ENCODE assay signal across 22 cellular contexts in the genomic region with DNA sequence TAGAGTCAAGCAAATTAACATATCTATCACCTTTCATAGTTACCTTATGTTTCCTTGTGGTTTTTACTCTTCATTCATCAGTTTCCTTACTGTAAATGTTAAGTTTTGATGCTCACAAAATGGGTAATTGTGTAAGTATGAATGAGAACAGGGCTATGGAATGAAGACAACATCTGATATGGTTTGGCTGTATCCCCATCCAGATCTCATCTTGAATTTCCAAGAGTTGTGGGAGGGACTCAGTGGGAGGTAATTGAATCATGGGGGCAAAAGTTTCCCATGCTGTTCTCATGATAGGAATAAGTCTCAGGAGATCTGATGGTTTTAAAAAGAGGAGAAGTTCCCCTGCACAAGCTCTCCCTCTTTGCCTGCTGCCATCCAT.
DNase-seq lines count a peak whose midpoint lies in the region; ATAC-seq and TF ChIP-seq lines count a peak whose summit lies in the region.
"Had no signal": no experiment of that assay in that cellular context is flagged by ENCODE, and none has a peak within 500 bp of the region (broad histone marks: within the 10 kb centered on the region; RNA-seq: fewer than 3 reads in every experiment).

No MANE protein-coding gene starts in this region.

- H3K4me1 ChIP-seq in tibial artery = no peaks in the 10 kb centered on the region
- H3K4me1 ChIP-seq: uterus had no signal

- H3K4me3 Mint-ChIP-seq in nephron = no peak overlapping the region
- H3K4me3 Mint-ChIP-seq: CD8-positive, alpha-beta memory T cell; mesothelial cell of epicardium; neural progenitor cell had no signal

- ATAC-seq in HG03025 (IDR thresholded peaks at IDR 0.05; ENCODE audit: low FRiP score, unreplicated experiment) (no peak), HG02642 (IDR thresholded peaks at IDR 0.05; ENCODE audit: poor library complexity, unreplicated experiment) (no peak)

- H3K9me3 Mint-ChIP-seq in nephron = peaks cover 18% of the 10 kb centered on the region
- H3K9me3 Mint-ChIP-seq: neural progenitor cell had no signal

- no peaks in the 10 kb centered on the region for H3K36me3 ChIP-seq in tibial artery
- H3K36me3 ChIP-seq: neural progenitor cell, uterus had no signal

- H3K27me3 ChIP-seq in tibial artery = no peaks in the 10 kb centered on the region
- H3K27me3 ChIP-seq: neural progenitor cell, uterus had no signal

- H3K4me3 ChIP-seq in AG10803 (ENCODE audit: low read length) = no peak overlapping the region
- no peak overlapping the region for H3K4me3 ChIP-seq in cardiac fibroblast (replicated peaks in 1 of 2; ENCODE audit: low read depth in 2 of 2, low read length in 2 of 2)
- no peak overlapping the region for H3K4me3 ChIP-seq in tibial artery
- H3K4me3 ChIP-seq: coronary artery, neural progenitor cell, uterus had no signal

- H3K36me3 Mint-ChIP-seq in nephron (ENCODE audit: low read depth) = no peaks in the 10 kb centered on the region
- H3K36me3 Mint-ChIP-seq: CD8-positive, alpha-beta memory T cell; mesothelial cell of epicardium; neural progenitor cell had no signal

- H3K4me1 Mint-ChIP-seq in nephron = peaks cover 46% of the 10 kb centered on the region
- H3K4me1 Mint-ChIP-seq: CD8-positive, alpha-beta memory T cell; neural progenitor cell had no signal

- intact Hi-C loops in tibial artery (cut with DNase I; ENCODE audit: low total_unique reads) = no loop called here

- H3K27ac ChIP-seq in tibial artery = no peak overlapping the region
- H3K27ac ChIP-seq: coronary artery, neural progenitor cell, uterus, VCaP had no signal

- DNase-seq in AG10803 (ENCODE audit: low read depth) (peak; percentile 97), M059J (ENCODE audit: low read depth) (peak; percentile 20), cardiac fibroblast (ENCODE audit: low read depth in 2 of 2) (peak; percentile 34 to 62), tibial artery (no peak), NCI-H146 treated with DMSO at 0.1 percent for 48 hours (lab: John Stamatoyannopoulos, UW; ENCODE audit: unreplicated experiment) (no peak)
- DNase-seq: activated CD4-positive, alpha-beta T cell treated with anti-CD3 and anti-CD28 coated beads, Interleukin-2, amount 50 U/mL, for 4 hours; activated gamma-delta T cell; CD8-positive, alpha-beta memory T cell; left cardiac atrium; NCI-H1417; NCI-H2171 treated with DMSO at 0.1 percent for 48 hours; NCI-H748 treated with DMSO at 0.1 percent for 48 hours; Right ventricle myocardium superior; T-helper 1 cell; uterus had no signal

- peaks cover 6% of the 10 kb centered on the region for H3K27me3 Mint-ChIP-seq in nephron (ENCODE audit: low read depth)

- TF ChIP-seq CTCF in AG10803 (conservative IDR thresholded peaks at IDR 0.05; ENCODE audit: low read length) = no peak
- no peak for TF ChIP-seq CTCF in cardiac fibroblast (IDR thresholded peaks at IDR 0.05; ENCODE audit: low read depth, low read length)
- no peak for TF ChIP-seq CTCF in nephron (IDR thresholded peaks at IDR 0.05; ENCODE audit: unreplicated experiment in 3 of 3)
- no peak for TF ChIP-seq CTCF in tibial artery (IDR thresholded peaks at IDR 0.05)

- H3K27ac Mint-ChIP-seq in nephron = peak overlapping the region in 2 of 3 experiments; percentile 87 to 94
- H3K27ac Mint-ChIP-seq: CD8-positive, alpha-beta memory T cell; mesothelial cell of epicardium; neural progenitor cell had no signal

- no peaks in the 10 kb centered on the region for H3K9me3 ChIP-seq in tibial artery
- H3K9me3 ChIP-seq: uterus had no signal

Comparison
In these comparisons a context has a peak if more than half of its experiments do, and no peak if none do; other contexts are left out.
1. DNase-seq: peak in AG10803 (single experiment), M059J (single experiment) and cardiac fibroblast (2 of 2); none in tibial artery (0 of 2) and NCI-H146 treated with DMSO at 0.1 percent for 48 hours (single experiment).